14 cellular contexts compared by ENCODE assay signal in genomic region chr1:43995984-43996732, GRCh38.
"Had no signal": no experiment of that assay in that cellular context is flagged by ENCODE, and none has a peak within 500 bp of the region (broad histone marks: within the 10 kb centered on the region; RNA-seq: fewer than 3 reads in every experiment).

No MANE protein-coding gene starts in this region.

- H3K4me3 ChIP-seq: lung, SK-N-MC, upper lobe of left lung had no signal

- H3K27me3 ChIP-seq: upper lobe of left lung had no signal

- H3K27me3 Mint-ChIP-seq: central memory CD8-positive, alpha-beta T cell; stimulated activated naive B cell treated with anti-CD40 and anti-IgM and Interleukin-4, amounts not matched to agents 10 μg/mL and 1 μg/mL and 100 μg/mL, for 72 hours had no signal

- DNase-seq: activated CD4-positive, alpha-beta T cell treated with anti-CD3 and anti-CD28 coated beads, Interleukin-2, amount 50 U/mL, for 1 hour; activated naive CD4-positive, alpha-beta T cell treated with anti-CD3 and anti-CD28 coated beads, Interleukin-2, amount 10 ng/mL, durations not matched to agents 7 days and 5 days; posterior cingulate gyrus; stimulated activated CD4-positive, alpha-beta T cell treated with anti-CD3 and anti-CD28 coated beads, Interleukin-2, amount 100 ng/mL, for 24 hours; stimulated activated naive B cell treated with anti-CD40 and anti-IgM and Interleukin-4, amounts not matched to agents 10 μg/mL and 1 μg/mL and 100 μg/mL, for 72 hours had no signal

- H3K27ac ChIP-seq: SK-N-MC, upper lobe of left lung had no signal

- H3K4me3 Mint-ChIP-seq: activated naive CD4-positive, alpha-beta T cell treated with anti-CD3 and anti-CD28 coated beads, Interleukin-2, amount 10 ng/mL, durations not matched to agents 7 days and 5 days; central memory CD8-positive, alpha-beta T cell; dendritic cell treated with granulocyte-macrophage colony-stimulating factor and Interleukin-4, amounts not matched to agents 40 ng/mL and 50 ng/mL, for 4 days; stimulated activated naive B cell treated with anti-CD40 and anti-IgM and Interleukin-4, amounts not matched to agents 10 μg/mL and 1 μg/mL and 100 μg/mL, for 72 hours had no signal

- H3K9me3 Mint-ChIP-seq: activated naive CD4-positive, alpha-beta T cell treated with anti-CD3 and anti-CD28 coated beads, Interleukin-2, amount 10 ng/mL, durations not matched to agents 7 days and 5 days; activated T-helper 2 cell treated with anti-CD3 and anti-CD28 coated beads, Interferon-gamma antibody, Interleukin-2, Interleukin-4, amounts not matched to agents 10 μg/mL and 5 μg/mL and 100 μg/mL, durations not matched to agents 14 hours and 24 hours and 36 hours; central memory CD8-positive, alpha-beta T cell; dendritic cell treated with granulocyte-macrophage colony-stimulating factor and Interleukin-4, amounts not matched to agents 40 ng/mL and 50 ng/mL, for 4 days; stimulated activated naive B cell treated with anti-CD40 and anti-IgM and Interleukin-4, amounts not matched to agents 10 μg/mL and 1 μg/mL and 100 μg/mL, for 72 hours had no signal

- H3K9me3 ChIP-seq: upper lobe of left lung had no signal

- H3K36me3 Mint-ChIP-seq: activated naive CD4-positive, alpha-beta T cell treated with anti-CD3 and anti-CD28 coated beads, Interleukin-2, amount 10 ng/mL, durations not matched to agents 7 days and 5 days; stimulated activated naive B cell treated with anti-CD40 and anti-IgM and Interleukin-4, amounts not matched to agents 10 μg/mL and 1 μg/mL and 100 μg/mL, for 72 hours had no signal

- H3K27ac Mint-ChIP-seq: activated naive CD4-positive, alpha-beta T cell treated with anti-CD3 and anti-CD28 coated beads, Interleukin-2, amount 10 ng/mL, durations not matched to agents 7 days and 5 days; activated T-helper 2 cell treated with anti-CD3 and anti-CD28 coated beads, Interferon-gamma antibody, Interleukin-2, Interleukin-4, amounts not matched to agents 10 μg/mL and 5 μg/mL and 100 μg/mL, durations not matched to agents 14 hours and 24 hours and 36 hours; dendritic cell treated with granulocyte-macrophage colony-stimulating factor and Interleukin-4, amounts not matched to agents 40 ng/mL and 50 ng/mL, for 4 days; stimulated activated naive B cell treated with anti-CD40 and anti-IgM and Interleukin-4, amounts not matched to agents 10 μg/mL and 1 μg/mL and 100 μg/mL, for 72 hours had no signal

- ATAC-seq: esophagus mucosa; left colon; right cardiac atrium; stimulated activated naive B cell treated with anti-CD40 and anti-IgM and Interleukin-4, amounts not matched to agents 10 μg/mL and 1 μg/mL and 100 μg/mL, for 72 hours had no signal
